9 cellular contexts compared by ENCODE assay signal in the genomic region with DNA sequence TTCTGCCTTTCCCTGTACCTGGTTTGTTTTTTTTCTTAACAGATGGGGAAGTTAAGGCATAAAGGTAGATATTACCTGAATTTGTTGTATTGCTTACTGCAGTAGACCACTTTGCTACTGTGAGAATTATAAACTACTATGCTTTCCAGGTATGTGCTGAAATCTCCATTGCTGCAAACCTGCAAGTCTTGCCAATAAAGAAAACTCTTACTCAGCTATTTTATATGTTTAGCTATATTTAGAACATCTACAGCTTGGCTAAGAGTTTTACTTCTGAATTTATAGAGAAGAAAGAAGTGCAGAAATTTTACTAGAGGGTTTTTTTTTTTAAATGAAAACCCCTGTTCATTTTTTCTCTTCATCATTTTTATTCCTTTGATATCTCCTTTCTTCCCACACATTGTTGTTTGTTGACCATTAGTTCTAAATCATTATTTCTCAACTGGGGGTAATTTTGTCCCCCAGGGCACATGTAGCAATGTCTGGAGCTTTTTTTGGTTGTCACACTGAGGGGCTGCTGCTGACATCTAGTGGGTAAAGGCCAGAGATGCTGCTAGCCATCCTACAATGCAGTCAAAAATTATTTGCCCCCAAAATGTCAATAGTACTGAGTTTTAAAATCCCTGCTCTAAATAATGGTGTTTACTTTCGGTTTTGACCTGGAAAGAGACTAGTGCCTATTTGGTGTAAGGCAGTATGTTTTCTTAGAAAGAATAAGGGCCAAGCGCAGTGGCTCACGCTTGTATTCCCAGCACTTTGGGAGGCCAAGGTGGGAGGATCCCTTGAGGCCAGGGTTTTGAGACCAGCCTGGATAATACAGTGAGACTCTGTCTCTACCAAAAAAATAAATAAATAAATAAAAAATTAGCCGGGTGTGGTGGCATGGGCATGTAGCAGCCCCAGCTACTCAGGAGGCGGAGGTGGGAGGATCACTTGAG. TPM values are rescaled to one million over a fixed set of nuclear protein-coding genes. Genes with fewer than 3 reads are reported as not detected.
DNase-seq lines count a peak whose midpoint lies in the region; ATAC-seq and FAIRE-seq lines count a peak whose summit lies in the region.
"Had no signal": no experiment of that assay in that cellular context is flagged by ENCODE, and none has a peak within 500 bp of the region (broad histone marks: within the 10 kb centered on the region; RNA-seq: fewer than 3 reads in every experiment).

No MANE protein-coding gene starts in this region.

- peaks cover 12% of the 10 kb centered on the region for H3K36me3 Mint-ChIP-seq in activated naive CD4-positive, alpha-beta T cell treated with anti-CD3 and anti-CD28 coated beads for 36 hours (ENCODE audit: low read depth)

- no peaks in the 10 kb centered on the region for H3K9me3 Mint-ChIP-seq in activated naive CD4-positive, alpha-beta T cell treated with anti-CD3 and anti-CD28 coated beads for 36 hours
- H3K9me3 Mint-ChIP-seq: stimulated activated naive CD8-positive, alpha-beta T cell treated with anti-CD3 and anti-CD28 coated beads, Interleukin-15, Interleukin-2, amounts not matched to agents 100 ng/mL and 50 ng/mL, for 24 hours had no signal

- ATAC-seq in GM18858 (IDR thresholded peaks at IDR 0.05; ENCODE audit: unreplicated experiment) (no peak), GM18861 (IDR thresholded peaks at IDR 0.05; ENCODE audit: unreplicated experiment) (no peak), HG02885 (IDR thresholded peaks at IDR 0.05; ENCODE audit: poor library complexity, unreplicated experiment) (no peak)

- FAIRE-seq in islet of Langerhans (lab: Jason Lieb, UNC): peak; percentile 62

- intact Hi-C loops in activated naive CD4-positive, alpha-beta T cell treated with anti-CD3 and anti-CD28 coated beads for 36 hours (cut with micrococcal nuclease): loop anchor here (1.0 kb wide), 3 partner anchors 16 to 139 kb away; partner anchors contain the start of gene PCNX1

- no peaks in the 10 kb centered on the region for H3K27me3 Mint-ChIP-seq in activated naive CD4-positive, alpha-beta T cell treated with anti-CD3 and anti-CD28 coated beads for 36 hours (ENCODE audit: low read depth)
- H3K27me3 Mint-ChIP-seq: stimulated activated naive CD8-positive, alpha-beta T cell treated with anti-CD3 and anti-CD28 coated beads, Interleukin-15, Interleukin-2, amounts not matched to agents 100 ng/mL and 50 ng/mL, for 24 hours had no signal

- H3K4me1 Mint-ChIP-seq in activated naive CD4-positive, alpha-beta T cell treated with anti-CD3 and anti-CD28 coated beads for 36 hours (ENCODE audit: low read depth): peaks cover 33% of the 10 kb centered on the region

- H3K27ac Mint-ChIP-seq in activated naive CD4-positive, alpha-beta T cell treated with anti-CD3 and anti-CD28 coated beads for 36 hours: no peak overlapping the region
- H3K27ac Mint-ChIP-seq: stimulated activated naive CD8-positive, alpha-beta T cell treated with anti-CD3 and anti-CD28 coated beads, Interleukin-15, Interleukin-2, amounts not matched to agents 100 ng/mL and 50 ng/mL, for 24 hours had no signal

- peak; percentile 37 for DNase-seq in SIG-M5 treated with dmso at 0.1 percent for 504 hours (lab: John Stamatoyannopoulos, UW; ENCODE audit: unreplicated experiment)
- DNase-seq in SIG-M5 (lab: John Stamatoyannopoulos, UW): no peak
- DNase-seq in NCI-H2171 treated with DMSO at 0.1 percent for 48 hours (lab: John Stamatoyannopoulos, UW): peak; percentile 9
- peak; percentile 58 for DNase-seq in activated naive CD4-positive, alpha-beta T cell treated with anti-CD3 and anti-CD28 coated beads for 36 hours

- CTCF ChIA-PET in activated naive CD4-positive, alpha-beta T cell treated with anti-CD3 and anti-CD28 coated beads for 36 hours (lab: Charles Lee): interaction anchor here (0.6 to 5.5 kb wide), 24 partner anchors 8 to 620 kb away, joined by 3 to 55 read pairs (median 4); partner anchors contain the start of genes MAP3K9 and PCNX1

- no peak overlapping the region for H3K4me3 Mint-ChIP-seq in activated naive CD4-positive, alpha-beta T cell treated with anti-CD3 and anti-CD28 coated beads for 36 hours
- H3K4me3 Mint-ChIP-seq: stimulated activated naive CD8-positive, alpha-beta T cell treated with anti-CD3 and anti-CD28 coated beads, Interleukin-15, Interleukin-2, amounts not matched to agents 100 ng/mL and 50 ng/mL, for 24 hours had no signal

RNA-seq across cellular contexts. Expression of gene PCNX1, which starts 48.6 kb away (rescaled TPM):
- 10 to 100 TPM; 51.9 to 63.1 TPM for total RNA-seq in activated naive CD4-positive, alpha-beta T cell treated with anti-CD3 and anti-CD28 coated beads for 36 hours
